In the genomic region with DNA sequence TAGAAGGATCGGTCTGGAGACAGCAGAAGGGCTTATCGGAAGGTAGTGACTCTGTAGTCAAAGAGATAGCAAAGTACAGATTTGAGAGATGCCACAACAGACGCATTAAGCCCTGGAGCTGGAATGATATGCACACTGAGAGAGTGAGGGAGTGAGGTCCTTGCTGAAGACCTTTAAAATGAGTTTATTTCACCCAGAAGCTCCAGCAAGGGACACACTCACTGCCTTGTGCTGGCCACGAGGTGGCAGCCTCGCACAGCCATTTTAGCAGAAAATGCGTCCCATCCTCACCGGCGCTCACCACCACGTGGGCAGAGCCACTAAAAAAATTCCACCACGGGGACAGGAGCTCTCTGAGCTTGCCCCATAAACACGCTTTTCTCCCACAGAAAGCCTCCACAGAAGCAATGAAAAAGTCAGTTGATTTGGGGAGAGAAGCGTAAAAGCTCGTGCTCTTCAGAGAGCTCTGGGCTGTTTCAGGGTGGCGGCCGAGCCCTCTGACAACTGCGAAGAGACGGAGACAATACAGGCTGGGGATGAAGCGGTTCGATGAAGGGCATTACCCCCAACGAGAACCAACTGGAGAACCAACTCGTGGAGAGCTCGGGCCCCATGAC, we compare ENCODE assay signal across 1 cellular context.
A peak's percentile ranks its signal among the peaks of the same experiment; 100 is the strongest.
TF ChIP-seq lines count a peak whose summit lies in the region.

No MANE protein-coding gene starts in this region.

TF ChIP-seq in SK-N-SH, 30 proteins besides CTCF, POLR2A, EP300 and RAD21 (continued from another document):
- TF ChIP-seq, protein P1, sequence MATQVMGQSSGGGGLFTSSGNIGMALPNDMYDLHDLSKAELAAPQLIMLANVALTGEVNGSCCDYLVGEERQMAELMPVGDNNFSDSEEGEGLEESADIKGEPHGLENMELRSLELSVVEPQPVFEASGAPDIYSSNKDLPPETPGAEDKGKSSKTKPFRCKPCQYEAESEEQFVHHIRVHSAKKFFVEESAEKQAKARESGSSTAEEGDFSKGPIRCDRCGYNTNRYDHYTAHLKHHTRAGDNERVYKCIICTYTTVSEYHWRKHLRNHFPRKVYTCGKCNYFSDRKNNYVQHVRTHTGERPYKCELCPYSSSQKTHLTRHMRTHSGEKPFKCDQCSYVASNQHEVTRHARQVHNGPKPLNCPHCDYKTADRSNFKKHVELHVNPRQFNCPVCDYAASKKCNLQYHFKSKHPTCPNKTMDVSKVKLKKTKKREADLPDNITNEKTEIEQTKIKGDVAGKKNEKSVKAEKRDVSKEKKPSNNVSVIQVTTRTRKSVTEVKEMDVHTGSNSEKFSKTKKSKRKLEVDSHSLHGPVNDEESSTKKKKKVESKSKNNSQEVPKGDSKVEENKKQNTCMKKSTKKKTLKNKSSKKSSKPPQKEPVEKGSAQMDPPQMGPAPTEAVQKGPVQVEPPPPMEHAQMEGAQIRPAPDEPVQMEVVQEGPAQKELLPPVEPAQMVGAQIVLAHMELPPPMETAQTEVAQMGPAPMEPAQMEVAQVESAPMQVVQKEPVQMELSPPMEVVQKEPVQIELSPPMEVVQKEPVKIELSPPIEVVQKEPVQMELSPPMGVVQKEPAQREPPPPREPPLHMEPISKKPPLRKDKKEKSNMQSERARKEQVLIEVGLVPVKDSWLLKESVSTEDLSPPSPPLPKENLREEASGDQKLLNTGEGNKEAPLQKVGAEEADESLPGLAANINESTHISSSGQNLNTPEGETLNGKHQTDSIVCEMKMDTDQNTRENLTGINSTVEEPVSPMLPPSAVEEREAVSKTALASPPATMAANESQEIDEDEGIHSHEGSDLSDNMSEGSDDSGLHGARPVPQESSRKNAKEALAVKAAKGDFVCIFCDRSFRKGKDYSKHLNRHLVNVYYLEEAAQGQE (IDR thresholded peaks at IDR 0.05; ENCODE audit: low read depth, low read length) = no peak
- TF ChIP-seq FOXJ3 (CRISPR knock-in tag; IDR thresholded peaks at IDR 0.05) (no peak), ZBTB33 (IDR thresholded peaks at IDR 0.05; ENCODE audit: borderline replicate concordance, low read depth) (no peak), TAF1 (IDR thresholded peaks at IDR 0.05; ENCODE audit: borderline replicate concordance, low read depth, low read length) (no peak), TCF12 (IDR thresholded peaks at IDR 0.05) (no peak; the same call in 1 of the 2 replicates), NFIC (IDR thresholded peaks at IDR 0.05; ENCODE audit: borderline replicate concordance) (no peak), USF1 (IDR thresholded peaks at IDR 0.05; ENCODE audit: borderline replicate concordance, low read depth) (peak; percentile 82), MXI1 (IDR thresholded peaks at IDR 0.05; ENCODE audit: low read depth, low read length) (peak; percentile 98), IRF3 (IDR thresholded peaks at IDR 0.05; ENCODE audit: low read depth, low read length) (no peak), SIN3A (IDR thresholded peaks at IDR 0.05; ENCODE audit: borderline replicate concordance, low read depth, low read length) (0 out of 2 replicates have a peak, but pooled peaks have one; percentile 52), SMC3 (IDR thresholded peaks at IDR 0.05; ENCODE audit: low read depth, low read length) (peak; percentile 89)
- TF ChIP-seq, protein P2, sequence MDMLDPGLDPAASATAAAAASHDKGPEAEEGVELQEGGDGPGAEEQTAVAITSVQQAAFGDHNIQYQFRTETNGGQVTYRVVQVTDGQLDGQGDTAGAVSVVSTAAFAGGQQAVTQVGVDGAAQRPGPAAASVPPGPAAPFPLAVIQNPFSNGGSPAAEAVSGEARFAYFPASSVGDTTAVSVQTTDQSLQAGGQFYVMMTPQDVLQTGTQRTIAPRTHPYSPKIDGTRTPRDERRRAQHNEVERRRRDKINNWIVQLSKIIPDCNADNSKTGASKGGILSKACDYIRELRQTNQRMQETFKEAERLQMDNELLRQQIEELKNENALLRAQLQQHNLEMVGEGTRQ (IDR thresholded peaks at IDR 0.05; ENCODE audit: borderline replicate concordance, low read depth, low read length) = 0 out of 2 replicates have a peak, but pooled peaks have one; percentile 19
